ENCODE assay signal across 8 cellular contexts in genomic region chr6:111210074-111210729, GRCh38.
DNase-seq lines count a peak whose midpoint lies in the region; ATAC-seq and TF ChIP-seq lines count a peak whose summit lies in the region.

No MANE protein-coding gene starts in this region.

- TF ChIP-seq CTCF in AG09319 (IDR thresholded peaks at IDR 0.05; ENCODE audit: low read depth, low read length) (peak; percentile 72), GM12873 (IDR thresholded peaks at IDR 0.05; ENCODE audit: insufficient read depth, low read depth, low read length, missing control alignments) (peak; percentile 71)

- no peaks in the 10 kb centered on the region for H3K9me3 Mint-ChIP-seq in activated T-cell treated with anti-CD3 and anti-CD28 coated beads, Interleukin-2, amount 50 U/mL, for 72 hours

- no peak overlapping the region for H3K27ac Mint-ChIP-seq in activated T-cell treated with anti-CD3 and anti-CD28 coated beads, Interleukin-2, amount 50 U/mL, for 72 hours

- peaks cover 6% of the 10 kb centered on the region for H3K4me1 Mint-ChIP-seq in activated T-cell treated with anti-CD3 and anti-CD28 coated beads, Interleukin-2, amount 50 U/mL, for 72 hours (ENCODE audit: low read depth)

- no peak for DNase-seq in AG09319 (ENCODE audit: extremely low read depth, low read depth)
- DNase-seq in NCI-H524 treated with DMSO at 0.1 percent for 48 hours (lab: John Stamatoyannopoulos, UW) = peak; percentile 22
- DNase-seq in activated T-cell treated with anti-CD3 and anti-CD28 coated beads, Interleukin-2, amount 50 U/mL, for 72 hours = peak; percentile 9 to 33
- peak; percentile 66 for DNase-seq in glomerular visceral epithelial cell (ENCODE audit: extremely low spot score)
- peak; percentile 42 for DNase-seq in putamen (ENCODE audit: low spot score)
- no peak for DNase-seq in mesenteric fat pad (ENCODE audit: low spot score)

- H3K4me3 Mint-ChIP-seq in activated T-cell treated with anti-CD3 and anti-CD28 coated beads, Interleukin-2, amount 50 U/mL, for 72 hours = no peak overlapping the region

- H3K27me3 Mint-ChIP-seq in activated T-cell treated with anti-CD3 and anti-CD28 coated beads, Interleukin-2, amount 50 U/mL, for 72 hours (ENCODE audit: low read depth) = no peaks in the 10 kb centered on the region

- H3K36me3 Mint-ChIP-seq in activated T-cell treated with anti-CD3 and anti-CD28 coated beads, Interleukin-2, amount 50 U/mL, for 72 hours (ENCODE audit: insufficient read depth in 2 of 2) = no peaks in the 10 kb centered on the region

- ATAC-seq in HG03432 (IDR thresholded peaks at IDR 0.05; ENCODE audit: unreplicated experiment) = peak; percentile 70
- ATAC-seq in activated T-cell treated with anti-CD3 and anti-CD28 coated beads, Interleukin-2, amount 50 U/mL, for 72 hours (replicated peaks in 1 of 2) = peak; percentile 51 to 52

Comparison
In these comparisons a context has a peak if more than half of its experiments do, and no peak if none do; other contexts are left out.
1. DNase-seq: peak in NCI-H524 treated with DMSO at 0.1 percent for 48 hours (single experiment), activated T-cell treated with anti-CD3 and anti-CD28 coated beads, Interleukin-2, amount 50 U/mL, for 72 hours (2 of 2), glomerular visceral epithelial cell (single experiment) and putamen (single experiment); none in AG09319 (single experiment) and mesenteric fat pad (single experiment).